1 cellular context compared by ENCODE assay signal in the genomic region with DNA sequence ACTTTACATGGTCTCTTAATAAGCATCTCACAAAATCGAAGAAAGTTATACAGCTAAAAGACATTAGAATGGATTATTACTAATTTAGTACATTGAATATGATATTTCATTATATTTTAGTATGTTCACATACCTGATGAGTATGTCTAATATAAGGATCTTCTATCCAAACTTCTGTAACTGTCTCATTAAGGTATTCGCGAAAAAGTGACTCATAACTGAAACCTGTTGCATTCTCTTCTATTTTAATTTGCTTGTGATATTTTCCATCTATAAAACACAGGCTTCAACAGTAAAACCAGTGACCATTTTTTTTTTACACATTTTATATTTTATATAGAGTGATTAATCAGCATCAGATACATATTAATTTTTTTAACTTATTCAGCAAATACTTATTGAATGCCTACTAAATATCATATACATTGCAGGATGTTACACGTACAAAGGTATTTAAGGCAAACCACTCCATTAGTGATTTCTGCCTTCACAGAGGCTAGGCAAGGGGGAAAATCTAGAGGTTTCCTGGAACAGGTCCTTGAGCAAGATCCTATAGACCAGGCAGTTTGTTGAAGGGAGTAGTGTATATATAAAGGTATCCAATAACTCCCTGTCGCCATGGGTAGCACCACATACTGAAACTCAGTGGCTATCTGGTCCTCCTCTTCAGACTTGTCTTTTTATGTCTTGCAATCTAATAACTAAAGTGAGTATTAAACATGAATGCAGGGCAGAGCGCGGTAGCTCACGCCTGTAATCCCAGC.
TF ChIP-seq lines count a peak whose summit lies in the region.

No MANE protein-coding gene starts in this region.

TF ChIP-seq in K562, 482 proteins besides CTCF, POLR2A, EP300 and RAD21:
- no peak for TF ChIP-seq C11orf30 (IDR thresholded peaks at IDR 0.05; ENCODE audit: low read depth)
- TF ChIP-seq ZNF316 (IDR thresholded peaks at IDR 0.05): peak; percentile 53
